In genomic region chr11:19076744-19077589, GRCh38 we compare ENCODE assay signal across 9 cellular contexts. TPM values are rescaled to one million over a fixed set of nuclear protein-coding genes. Genes with fewer than 3 reads are reported as not detected.
A peak's percentile ranks its signal among the peaks of the same experiment; 100 is the strongest.
DNase-seq lines count a peak whose midpoint lies in the region; ATAC-seq, FAIRE-seq and TF ChIP-seq lines count a peak whose summit lies in the region.
"Had no signal": no experiment of that assay in that cellular context is flagged by ENCODE, and none has a peak within 500 bp of the region (broad histone marks: within the 10 kb centered on the region; RNA-seq: fewer than 3 reads in every experiment).

No MANE protein-coding gene starts in this region.

- 50 to 59% (median 53%) methylated on average over 10 of the region's 10 CpGs for WGBS in ovary, 3 donors
- 53 to 55% methylated on average over 8 to 10 of the region's 10 CpGs for WGBS in transverse colon (ENCODE audit: low coverage in 1 of 2), 2 donors

- CTCF ChIA-PET in AG04450 (lab: Charles Lee) = interaction anchor here (0.6 to 3.7 kb wide), 30 partner anchors 10 to 1282 kb away, joined by 3 to 26 read pairs (median 4); partner anchors contain the start of genes MRGPRX2 and ZDHHC13

- intact Hi-C loops in ovary (cut with DNase I) = loop anchor here in 1 of 4 donors (10.0 kb wide), 1 partner anchor 478 kb away; no protein-coding TSS in a partner anchor
- intact Hi-C loops in transverse colon (cut with DNase I; ENCODE audit: low total_unique reads) = no loop called here

- peak; percentile 57 for ATAC-seq in HG03521 (IDR thresholded peaks at IDR 0.05; ENCODE audit: unreplicated experiment)
- peak; percentile 66 to 67 for ATAC-seq in activated T-cell treated with anti-CD3 and anti-CD28 coated beads, Interleukin-2, amount 50 U/mL, for 72 hours (replicated peaks in 1 of 2)

- peaks cover 13% of the 10 kb centered on the region for H3K27me3 ChIP-seq in AG04450 (ENCODE audit: control insufficient read depth, insufficient read depth, low read length)
- H3K27me3 ChIP-seq in ovary = no peaks in the 10 kb centered on the region
- no peaks in the 10 kb centered on the region for H3K27me3 ChIP-seq in transverse colon

- TF ChIP-seq EP300 in ovary (IDR thresholded peaks at IDR 0.05) (no peak), transverse colon (IDR thresholded peaks at IDR 0.05; ENCODE audit: low read depth) (no peak)

- in situ Hi-C loops in transverse colon (cut with MboI; ENCODE audit: low pct_ligation_motif_present in 1 of 4, low pct_unique_long_range_greater_than_20kb in 1 of 4, low sequenced_read_pairs in 3 of 4) = loop anchor here in 2 of 4 donors (10.0 to 25.0 kb wide), 3 partner anchors 90 to 478 kb away; no protein-coding TSS in a partner anchor

- H3K27me3 Mint-ChIP-seq in activated T-cell treated with anti-CD3 and anti-CD28 coated beads, Interleukin-2, amount 50 U/mL, for 72 hours (ENCODE audit: low read depth) = no peaks in the 10 kb centered on the region

- TF ChIP-seq POLR2A in ovary (IDR thresholded peaks at IDR 0.05) (no peak), transverse colon (IDR thresholded peaks at IDR 0.05) (no peak)

- POLR2A ChIA-PET in AG04450 (lab: Yijun Ruan, JAX) = no interaction called here

- TF ChIP-seq CTCF in AG04450 (IDR thresholded peaks at IDR 0.05; ENCODE audit: low read depth, low read length) (peak; percentile 99), fibroblast of villous mesenchyme (IDR thresholded peaks at IDR 0.05; ENCODE audit: insufficient read depth, low read depth, low read length) (peak; percentile 98), ovary (IDR thresholded peaks at IDR 0.05) (peak; percentile 27 to 59 (median 30)), transverse colon (IDR thresholded peaks at IDR 0.05) (peak; percentile 89 to 99 (median 98))

- no peaks in the 10 kb centered on the region for H3K9me3 Mint-ChIP-seq in activated T-cell treated with anti-CD3 and anti-CD28 coated beads, Interleukin-2, amount 50 U/mL, for 72 hours

- H3K4me1 Mint-ChIP-seq in activated T-cell treated with anti-CD3 and anti-CD28 coated beads, Interleukin-2, amount 50 U/mL, for 72 hours (ENCODE audit: low read depth) = no peaks in the 10 kb centered on the region

- no peaks in the 10 kb centered on the region for H3K9me3 ChIP-seq in AG04450 (ENCODE audit: control insufficient read depth, insufficient read depth, low read length)
- H3K9me3 ChIP-seq in ovary = no peaks in the 10 kb centered on the region
- no peaks in the 10 kb centered on the region for H3K9me3 ChIP-seq in transverse colon

- H3K36me3 ChIP-seq in ovary (no peaks in the 10 kb centered on the region), transverse colon (no peaks in the 10 kb centered on the region)

- no peaks in the 10 kb centered on the region for H3K36me3 Mint-ChIP-seq in activated T-cell treated with anti-CD3 and anti-CD28 coated beads, Interleukin-2, amount 50 U/mL, for 72 hours (ENCODE audit: insufficient read depth in 2 of 2)

- no peak overlapping the region for H3K4me3 ChIP-seq in AG04450 (ENCODE audit: low read depth, low read length)
- no peak overlapping the region for H3K4me3 ChIP-seq in fibroblast of villous mesenchyme (ENCODE audit: low read depth, low read length)
- H3K4me3 ChIP-seq in ovary = no peak overlapping the region
- H3K4me3 ChIP-seq in transverse colon = no peak overlapping the region

- H3K4me3 Mint-ChIP-seq in activated T-cell treated with anti-CD3 and anti-CD28 coated beads, Interleukin-2, amount 50 U/mL, for 72 hours = no peak overlapping the region

- H3K27ac ChIP-seq in AG04450 (ENCODE audit: low read depth, low read length) (no peak overlapping the region), ovary (no peak overlapping the region), transverse colon (no peak overlapping the region)

- no peak overlapping the region for H3K27ac Mint-ChIP-seq in activated T-cell treated with anti-CD3 and anti-CD28 coated beads, Interleukin-2, amount 50 U/mL, for 72 hours

- H3K4me1 ChIP-seq in ovary (ENCODE audit: insufficient read depth) = no peaks in the 10 kb centered on the region
- peaks cover 3 to 22% (median 20%) of the 10 kb centered on the region in 4 donors for H3K4me1 ChIP-seq in transverse colon

- FAIRE-seq in GM18507 (lab: Jason Lieb, UNC) = peak; percentile 74

- no peak for DNase-seq in AG04450 (ENCODE audit: low read depth, low spot score)
- peak; percentile 26 for DNase-seq in GM18507 (ENCODE audit: extremely low spot score, insufficient read length, low read depth)
- DNase-seq in OCI-M1 (lab: John Stamatoyannopoulos, UW) = peak; percentile 80
- peak; percentile 51 to 71 for DNase-seq in activated T-cell treated with anti-CD3 and anti-CD28 coated beads, Interleukin-2, amount 50 U/mL, for 72 hours
- DNase-seq in fibroblast of villous mesenchyme (ENCODE audit: low read depth) = peak; percentile 35
- DNase-seq in ovary = peak in 4 of 5 donors; percentile 17 to 50 (median 36)
- DNase-seq in transverse colon = peak; percentile 68

RNA-seq across cellular contexts. Expression of gene MRGPRX2, which starts 16.4 kb away (rescaled TPM):
- polyA plus RNA-seq in AG04450 (2011; rRNA removed) = not detected in 2 replicates
- not detected in 2 replicates for polyA minus RNA-seq in AG04450 (2011; rRNA and poly(A)+ RNA removed)
- under 1 TPM in 1 of 2 donors, not detected in 1; 0.16 TPM for total RNA-seq in activated T-cell treated with anti-CD3 and anti-CD28 coated beads, Interleukin-2, amount 50 U/mL, for 72 hours
- total RNA-seq in fibroblast of villous mesenchyme = not detected in 2 replicates
- total RNA-seq in ovary = under 1 TPM in 1 of 7 donors, not detected in 6; 0.22 TPM
- under 1 TPM in 1 of 2 donors, not detected in 1; 0.23 TPM for polyA plus RNA-seq in ovary
- total RNA-seq in transverse colon = not detected
- total RNA-seq: skeletal muscle tissue had no signal

RNA-seq across cellular contexts. Expression of gene ZDHHC13, which starts 40.0 kb away (rescaled TPM):
- polyA plus RNA-seq in AG04450 (2011; rRNA removed) (10.5 and 15.4 TPM in 2 replicates), ovary (1 to 10 TPM; 6.3 to 9.6 TPM)
- 8.6 and 14.8 TPM in 2 replicates for polyA minus RNA-seq in AG04450 (2011; rRNA and poly(A)+ RNA removed)
- 10 to 100 TPM; 25.1 to 26.3 TPM for total RNA-seq in activated T-cell treated with anti-CD3 and anti-CD28 coated beads, Interleukin-2, amount 50 U/mL, for 72 hours
- total RNA-seq in fibroblast of villous mesenchyme (10.6 and 20.3 TPM in 2 replicates), ovary (10 to 100 TPM in 3 of 7 donors, 1 to 10 TPM in 4; 5.7 to 15.4 (median 9.0) TPM), transverse colon (10 to 100 TPM; 16.1 to 33.3 (median 28.3) TPM)

Comparison
In these comparisons a context has a peak if more than half of its experiments do, and no peak if none do; other contexts are left out.
1. CTCF ChIP-seq: peak in every context shown above with its lines; median percentile 99 in AG04450; 98 in fibroblast of villous mesenchyme; 98 in transverse colon; 30 in ovary.